In the genomic region with DNA sequence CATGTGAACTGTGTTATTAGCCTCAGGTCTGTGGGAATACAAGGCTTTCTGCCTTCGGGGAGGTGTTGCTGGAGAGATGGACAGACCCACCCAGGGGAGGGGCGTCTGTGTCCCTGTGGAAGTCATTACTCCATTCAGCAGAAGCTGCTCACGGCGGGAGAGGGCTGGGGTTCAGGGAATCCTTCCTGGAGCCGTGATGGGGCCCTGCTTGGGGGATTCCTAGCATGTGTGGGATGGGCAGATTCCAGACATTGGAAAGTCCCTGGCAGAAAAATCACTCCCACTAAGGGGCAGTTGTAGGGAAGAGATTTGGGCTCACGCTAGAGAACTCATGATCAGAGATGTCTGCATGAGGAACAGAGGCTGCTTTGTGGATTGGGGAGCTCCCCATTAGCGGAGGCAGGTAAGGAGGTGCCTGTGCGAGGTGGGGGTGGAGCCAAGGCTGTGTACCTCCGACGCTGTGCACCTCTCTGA, we compare ENCODE assay signal across 12 cellular contexts. TPM values are rescaled to one million over a fixed set of nuclear protein-coding genes. Genes with fewer than 3 reads are reported as not detected.
DNase-seq lines count a peak whose midpoint lies in the region; ATAC-seq and TF ChIP-seq lines count a peak whose summit lies in the region.
"Had no signal": no experiment of that assay in that cellular context is flagged by ENCODE, and none has a peak within 500 bp of the region (broad histone marks: within the 10 kb centered on the region; RNA-seq: fewer than 3 reads in every experiment).

No MANE protein-coding gene starts in this region.

- 12% methylated on average over 7 of the region's 10 CpGs for WGBS in right lobe of liver (ENCODE audit: insufficient coverage, low coverage, low lambda C conversion rate, missing lambda C conversion rate)
- WGBS in testis, 2 donors = 12 to 25% methylated on average over 9 to 10 of the region's 10 CpGs

- no peak overlapping the region for H3K27ac Mint-ChIP-seq in HFFc6

- no peaks in the 10 kb centered on the region for H3K9me3 Mint-ChIP-seq in HFFc6

- no peaks in the 10 kb centered on the region for H3K36me3 ChIP-seq in right lobe of liver
- H3K36me3 ChIP-seq in testis (ENCODE audit: low read depth, missing control alignments) = no peaks in the 10 kb centered on the region

- H3K4me3 ChIP-seq in right lobe of liver (no peak overlapping the region), testis (no peak overlapping the region)

- H3K27me3 ChIP-seq in right lobe of liver = no peaks in the 10 kb centered on the region
- no peaks in the 10 kb centered on the region for H3K27me3 ChIP-seq in testis

- intact Hi-C loops in right lobe of liver (cut with DNase I) (no loop called here), testis (cut with DNase I; ENCODE audit: low total_unique reads) (no loop called here)

- no peak overlapping the region; the same call in 1 of the 2 replicates for H3K4me3 Mint-ChIP-seq in HFFc6

- peak in 3 of 4 donors; percentile 6 to 41 (median 18) for ATAC-seq in right lobe of liver
- no peak for ATAC-seq in GM21529 (IDR thresholded peaks at IDR 0.05; ENCODE audit: unreplicated experiment)
- ATAC-seq: left lobe of liver had no signal

- H3K9me3 ChIP-seq in right lobe of liver (no peaks in the 10 kb centered on the region), testis (no peaks in the 10 kb centered on the region)

- TF ChIP-seq CTCF in right lobe of liver (IDR thresholded peaks at IDR 0.05) (no peak), testis (IDR thresholded peaks at IDR 0.05) (no peak), HFFc6 (IDR thresholded peaks at IDR 0.05) (no peak)

- TF ChIP-seq POLR2A in right lobe of liver (IDR thresholded peaks at IDR 0.05) (no peak), testis (IDR thresholded peaks at IDR 0.05) (no peak)

- peaks cover 26% of the 10 kb centered on the region for H3K4me1 Mint-ChIP-seq in HFFc6 (ENCODE audit: low read depth)

- no peaks in the 10 kb centered on the region for H3K36me3 Mint-ChIP-seq in HFFc6 (ENCODE audit: low read depth)

- no peak overlapping the region for H3K27ac ChIP-seq in right lobe of liver
- peak overlapping the region; percentile 36 to 50 for H3K27ac ChIP-seq in testis

- DNase-seq in NCI-H2227 (lab: John Stamatoyannopoulos, UW; ENCODE audit: unreplicated experiment) = peak; percentile 60
- peak; percentile 43 to 72 for DNase-seq in dermis microvascular lymphatic vessel endothelial cell (ENCODE audit: low read depth in 2 of 2)
- DNase-seq in right lobe of liver = no peak
- DNase-seq in testis = peak; percentile 77
- DNase-seq in NCI-H526 treated with DMSO at 0.1 percent for 48 hours (lab: John Stamatoyannopoulos, UW) = no peak
- no peak for DNase-seq in NCI-H82 (lab: John Stamatoyannopoulos, UW)
- no peak for DNase-seq in HFFc6
- DNase-seq: DMS153, NCI-H446 treated with DMSO at 0.1 percent for 48 hours, T-helper 2 cell had no signal

- H3K27me3 Mint-ChIP-seq in HFFc6 (ENCODE audit: insufficient read depth) = peaks cover 19% of the 10 kb centered on the region

- no peaks in the 10 kb centered on the region for H3K4me1 ChIP-seq in right lobe of liver
- peaks cover 48% of the 10 kb centered on the region for H3K4me1 ChIP-seq in testis

RNA-seq across cellular contexts. Expression of gene IL34, which starts 56.3 kb away (rescaled TPM):
- total RNA-seq in dermis microvascular lymphatic vessel endothelial cell = 4.9 and 6.7 TPM in 2 replicates
- total RNA-seq in right lobe of liver = 1 to 10 TPM in 1 of 6 experiments, under 1 TPM in 5; 0.27 to 1.1 (median 0.49) TPM
- total RNA-seq in testis = 10 to 100 TPM in 1 of 2 donors, 1 to 10 TPM in 1; 5.4 to 11.9 TPM
- polyA plus RNA-seq in testis (ENCODE audit: insufficient read depth, low read depth, low replicate concordance) = 7.9 TPM
- under 1 TPM in 2 of 6 experiments, not detected in 4; 0.09 TPM for total RNA-seq in HFFc6 (2021; fragmentation: NEBNext Ultra II Directional; extraction: Animal tissue kit (Norgen Biotek cat#: 25700))

Comparison
In these comparisons a context has a peak if more than half of its experiments do, and no peak if none do; other contexts are left out.
1. DNase-seq: peak in NCI-H2227 (single experiment), dermis microvascular lymphatic vessel endothelial cell (2 of 2) and testis (single experiment); none in right lobe of liver (0 of 3), NCI-H526 treated with DMSO at 0.1 percent for 48 hours (single experiment), NCI-H82 (single experiment) and HFFc6 (single experiment).
2. H3K27ac ChIP-seq: peak in testis (2 of 2); none in right lobe of liver (0 of 3).